2 cellular contexts compared by ENCODE assay signal in genomic region chr7:158648168-158648567, GRCh38.
TF ChIP-seq lines count a peak whose summit lies in the region.

No MANE protein-coding gene starts in this region.

TF ChIP-seq in IMR-90, 13 proteins besides CTCF, POLR2A, EP300 and RAD21:
- no peak for TF ChIP-seq FOS (IDR thresholded peaks at IDR 0.05; ENCODE audit: low read depth, low read length)
- no peak for TF ChIP-seq BHLHE40 (IDR thresholded peaks at IDR 0.05; ENCODE audit: low read depth, low read length)
- TF ChIP-seq USF2 (IDR thresholded peaks at IDR 0.05; ENCODE audit: low read depth, low read length): no peak
- no peak for TF ChIP-seq MAFK (IDR thresholded peaks at IDR 0.05; ENCODE audit: low read depth, low read length)
- TF ChIP-seq MXI1 (IDR thresholded peaks at IDR 0.05; ENCODE audit: borderline replicate concordance, low read depth, low read length): no peak
- TF ChIP-seq RCOR1 (IDR thresholded peaks at IDR 0.05; ENCODE audit: insufficient replicate concordance, low read length): no peak
- TF ChIP-seq SMC3 (IDR thresholded peaks at IDR 0.05; ENCODE audit: low read depth, low read length): no peak
- no peak for TF ChIP-seq MAZ (IDR thresholded peaks at IDR 0.05; ENCODE audit: borderline replicate concordance, low read depth, low read length)
- no peak for TF ChIP-seq CHD1 (IDR thresholded peaks at IDR 0.05; ENCODE audit: low read depth, low read length)
- no peak for TF ChIP-seq ELK1 (IDR thresholded peaks at IDR 0.05; ENCODE audit: borderline replicate concordance, low read depth, low read length)
- no peak for TF ChIP-seq RFX5 (IDR thresholded peaks at IDR 0.05; ENCODE audit: low read depth, low read length)
- no peak for TF ChIP-seq CEBPB (IDR thresholded peaks at IDR 0.05; ENCODE audit: low read depth, low read length)
- TF ChIP-seq NFE2L2 (IDR thresholded peaks at IDR 0.05; ENCODE audit: low read depth, low read length): no peak

TF ChIP-seq in K562, 482 proteins besides CTCF, POLR2A, EP300 and RAD21:
- no peak for TF ChIP-seq ZFP91 (CRISPR knock-in tag; IDR thresholded peaks at IDR 0.05)
- TF ChIP-seq ZNF316 (IDR thresholded peaks at IDR 0.05): no peak
- no peak for TF ChIP-seq MXD1 (CRISPR knock-in tag; IDR thresholded peaks at IDR 0.05; ENCODE audit: borderline replicate concordance, poor library complexity, severe bottlenecking)
- TF ChIP-seq TGIF2 (CRISPR knock-in tag; IDR thresholded peaks at IDR 0.05): no peak
- TF ChIP-seq CHD7 (IDR thresholded peaks at IDR 0.05; ENCODE audit: low read depth, low read length): no peak
- TF ChIP-seq PKNOX1 (IDR thresholded peaks at IDR 0.05): peak; percentile 60
- no peak for TF ChIP-seq CLOCK (CRISPR knock-in tag; IDR thresholded peaks at IDR 0.05; ENCODE audit: borderline replicate concordance)
- no peak for TF ChIP-seq ZNF280A (IDR thresholded peaks at IDR 0.05; ENCODE audit: low read depth, partially characterized antibody)
- no peak for TF ChIP-seq SAFB2 (IDR thresholded peaks at IDR 0.05; ENCODE audit: borderline replicate concordance, low read depth, low read length, severe bottlenecking)
- TF ChIP-seq ZNF134 (CRISPR knock-in tag; conservative IDR thresholded peaks at IDR 0.05): no peak
- TF ChIP-seq ZNF76 (CRISPR knock-in tag; IDR thresholded peaks at IDR 0.05; ENCODE audit: borderline replicate concordance): no peak
- no peak for TF ChIP-seq POLR3G (IDR thresholded peaks at IDR 0.05; ENCODE audit: extremely low read depth, insufficient read length, insufficient replicate concordance)
- TF ChIP-seq CHD2 (IDR thresholded peaks at IDR 0.05; ENCODE audit: low read depth, low read length): no peak
- TF ChIP-seq ZHX1 (conservative IDR thresholded peaks at IDR 0.05; ENCODE audit: low read length): no peak
- TF ChIP-seq MEIS2 (IDR thresholded peaks at IDR 0.05; ENCODE audit: partially characterized antibody): peak; percentile 41
- TF ChIP-seq NRF1 (conservative IDR thresholded peaks at IDR 0.05 in 1 of 2, IDR thresholded peaks at IDR 0.05 in 1 of 2): no peak
